In the genomic region with DNA sequence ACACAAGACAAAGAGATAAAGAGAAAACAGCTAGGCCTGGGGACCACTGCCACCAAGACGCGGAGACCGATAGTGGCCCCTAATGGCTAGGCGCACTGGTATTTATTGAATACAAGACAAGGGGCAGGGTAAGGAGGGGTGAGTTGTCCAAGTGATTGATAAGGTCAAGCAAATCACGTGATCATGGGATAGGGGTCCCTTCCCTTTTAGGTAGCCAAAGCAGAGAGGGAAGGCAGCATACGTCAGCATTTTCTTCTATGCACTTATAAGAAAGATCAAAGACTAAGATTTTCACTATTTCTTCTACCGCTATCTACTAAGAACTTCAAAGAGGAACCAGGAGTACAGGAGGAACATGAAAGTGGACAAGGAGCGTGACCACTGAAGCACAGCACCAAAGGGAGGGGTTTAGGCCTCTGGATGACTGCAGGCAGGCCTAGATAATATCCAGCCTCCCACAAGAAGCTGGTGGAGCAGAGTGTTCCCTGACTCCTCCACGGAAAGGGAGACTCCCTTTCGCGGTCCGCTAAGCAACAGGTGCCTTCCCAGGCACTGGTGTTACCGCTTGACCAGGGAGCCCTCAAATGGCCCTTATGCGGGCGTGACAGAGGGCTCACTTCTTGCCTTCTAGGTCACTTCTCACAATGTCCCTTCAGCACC, we compare ENCODE assay signal across 4 cellular contexts. TPM values are rescaled to one million over a fixed set of nuclear protein-coding genes. Genes with fewer than 3 reads are reported as not detected.
"Had no signal": no experiment of that assay in that cellular context is flagged by ENCODE, and none has a peak within 500 bp of the region (broad histone marks: within the 10 kb centered on the region; RNA-seq: fewer than 3 reads in every experiment).

No MANE protein-coding gene starts in this region.

RNA-seq across cellular contexts. Expression of a gene that starts 22.2 kb away (rescaled TPM):
- polyA plus RNA-seq: naive thymus-derived CD4-positive, alpha-beta T cell had no signal

RNA-seq across cellular contexts. Expression of a gene that starts 39.2 kb away (rescaled TPM):
- total RNA-seq: mesenteric fat pad, myocyte had no signal
- polyA plus RNA-seq: immature natural killer cell had no signal
